8 cellular contexts compared by ENCODE assay signal in the genomic region with DNA sequence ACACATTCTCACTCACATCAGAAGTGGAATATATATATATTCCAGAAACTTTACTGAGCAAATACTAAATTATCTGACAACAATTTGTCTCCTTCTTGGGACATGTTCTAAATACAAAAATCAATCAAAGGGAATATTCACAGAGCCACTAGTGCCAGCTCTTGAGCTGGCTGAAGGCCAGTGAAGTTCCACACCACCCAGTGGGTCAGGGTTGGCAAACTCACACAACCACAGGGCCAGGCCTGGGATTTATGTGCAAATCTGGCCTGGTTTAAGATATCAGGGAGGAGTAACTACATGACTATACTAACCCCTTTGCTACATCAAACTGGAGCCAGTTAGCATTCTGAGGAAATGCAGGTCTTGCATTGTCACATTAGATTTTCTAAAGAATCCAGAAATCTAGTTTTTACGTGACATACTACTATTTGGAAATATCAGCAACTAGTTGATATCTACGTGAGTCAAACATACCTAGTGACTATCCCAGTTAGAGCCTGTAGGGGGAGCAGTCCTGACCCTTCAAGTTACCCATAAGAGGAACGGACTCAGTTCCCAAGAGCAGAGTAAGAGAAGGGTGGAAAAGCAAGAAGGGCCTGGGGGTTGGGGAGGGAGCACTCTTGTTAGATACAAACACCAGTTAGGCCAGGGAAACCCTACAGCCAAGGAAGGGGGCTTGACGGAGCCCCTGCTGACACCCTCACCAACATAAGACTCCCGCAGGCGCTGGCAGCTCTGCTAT.
DNase-seq lines count a peak whose midpoint lies in the region; TF ChIP-seq lines count a peak whose summit lies in the region.

No MANE protein-coding gene starts in this region.

- H3K36me3 ChIP-seq in Loucy (ENCODE audit: insufficient read depth, low read length), result no peaks in the 10 kb centered on the region
- H3K36me3 ChIP-seq in brain microvascular endothelial cell (replicated peaks), result no peaks in the 10 kb centered on the region
- H3K36me3 ChIP-seq in osteoblast (ENCODE audit: insufficient read depth, low read length), result peaks cover 3% of the 10 kb centered on the region
- no peaks in the 10 kb centered on the region for H3K36me3 ChIP-seq in effector memory CD4-positive, alpha-beta T cell (ENCODE audit: control insufficient read depth, insufficient read depth, low read length)

- no peaks in the 10 kb centered on the region for H3K9me3 ChIP-seq in Loucy (ENCODE audit: insufficient read depth, low read depth, low read length)
- H3K9me3 ChIP-seq in osteoblast (ENCODE audit: low read depth, low read length), result no peaks in the 10 kb centered on the region
- no peaks in the 10 kb centered on the region for H3K9me3 ChIP-seq in effector memory CD4-positive, alpha-beta T cell (ENCODE audit: control insufficient read depth, low read length)

- in situ Hi-C loops in brain microvascular endothelial cell (cut with HindIII; ENCODE audit: low pct_ligation_motif_present, low sequenced_read_pairs), result no loop called here

- H2AFZ ChIP-seq in Loucy (ENCODE audit: low read length) (peak overlapping the region; percentile 54), osteoblast (ENCODE audit: low read length) (no peak overlapping the region)

- H3K79me2 ChIP-seq in Loucy (ENCODE audit: insufficient read depth, low read length), result no peaks in the 10 kb centered on the region
- no peaks in the 10 kb centered on the region for H3K79me2 ChIP-seq in osteoblast (ENCODE audit: insufficient read depth, low read length)

- H3K27me3 ChIP-seq in Loucy (ENCODE audit: insufficient read depth, low read length, poor library complexity, severe bottlenecking) (no peaks in the 10 kb centered on the region), brain microvascular endothelial cell (replicated peaks) (no peaks in the 10 kb centered on the region), osteoblast (ENCODE audit: insufficient read depth, low read length) (no peaks in the 10 kb centered on the region)
- no peaks in the 10 kb centered on the region for H3K27me3 ChIP-seq in effector memory CD4-positive, alpha-beta T cell (replicated peaks; ENCODE audit: control insufficient read depth, insufficient read depth, low read length, poor library complexity, severe bottlenecking)

- H3K4me2 ChIP-seq in Loucy (ENCODE audit: low read depth, low read length, poor library complexity, severe bottlenecking) (no peak overlapping the region), osteoblast (ENCODE audit: insufficient read depth, low read length) (no peak overlapping the region)

- H3K27ac ChIP-seq in brain microvascular endothelial cell (no peak overlapping the region), osteoblast (ENCODE audit: low read depth, low read length) (no peak overlapping the region)
- H3K27ac ChIP-seq in effector memory CD4-positive, alpha-beta T cell (ENCODE audit: insufficient read depth, low read length, poor library complexity, severe bottlenecking), result no peak overlapping the region

- peaks cover 67% of the 10 kb centered on the region for H3K4me1 ChIP-seq in Loucy (ENCODE audit: insufficient read depth, low read length, poor library complexity, severe bottlenecking)
- H3K4me1 ChIP-seq in osteoblast (ENCODE audit: insufficient read depth, low read length), result no peaks in the 10 kb centered on the region
- no peaks in the 10 kb centered on the region for H3K4me1 ChIP-seq in effector memory CD4-positive, alpha-beta T cell (ENCODE audit: control insufficient read depth, insufficient read depth, low read length, poor library complexity, severe bottlenecking)

- H3K4me3 ChIP-seq in Loucy (ENCODE audit: low read length, poor library complexity, severe bottlenecking) (no peak overlapping the region), brain microvascular endothelial cell (ENCODE audit: low read depth, low read length) (no peak overlapping the region), osteoblast (ENCODE audit: insufficient read depth, low read length) (no peak overlapping the region)
- no peak overlapping the region for H3K4me3 ChIP-seq in effector memory CD4-positive, alpha-beta T cell (ENCODE audit: insufficient read depth, low read depth, low read length, poor library complexity, severe bottlenecking)

- H3K9ac ChIP-seq in Loucy (ENCODE audit: low read depth, low read length, poor library complexity, severe bottlenecking), result peak overlapping the region; percentile 37

- H4K20me1 ChIP-seq in Loucy (ENCODE audit: insufficient read depth, low read length, poor library complexity, severe bottlenecking) (no peaks in the 10 kb centered on the region), osteoblast (ENCODE audit: insufficient read depth, low read length) (no peaks in the 10 kb centered on the region)

- H3F3A ChIP-seq in Loucy (ENCODE audit: low read depth), result peaks cover 4% of the 10 kb centered on the region; the same call in 1 of the 2 replicates

- H3K9me2 ChIP-seq in Loucy (replicated peaks; ENCODE audit: low read depth, low read length), result no peaks in the 10 kb centered on the region

- peak; percentile 39 for DNase-seq in NCI-H1092 treated with DMSO at 0.1 percent for 48 hours (lab: John Stamatoyannopoulos, UW)
- no peak for DNase-seq in NCI-H1092 (lab: John Stamatoyannopoulos, UW)
- DNase-seq in brain microvascular endothelial cell, result no peak
- peak; percentile 26 for DNase-seq in osteoblast (ENCODE audit: insufficient read length, low spot score, missing footprints)
- no peak for DNase-seq in effector memory CD4-positive, alpha-beta T cell
- DNase-seq in GDM1 (lab: John Stamatoyannopoulos, UW), result no peak
- no peak for DNase-seq in OCI-M2 (lab: John Stamatoyannopoulos, UW; ENCODE audit: unreplicated experiment)

- peak; percentile 92 for TF ChIP-seq CTCF in Loucy (conservative IDR thresholded peaks at IDR 0.05; ENCODE audit: low read length)
- TF ChIP-seq CTCF in brain microvascular endothelial cell (IDR thresholded peaks at IDR 0.05; ENCODE audit: low read depth, low read length, missing control alignments), result peak; percentile 80
- TF ChIP-seq CTCF in osteoblast (IDR thresholded peaks at IDR 0.05; ENCODE audit: extremely low read depth, low read depth, low read length), result peak; percentile 55

Comparison
In these comparisons a context has a peak if more than half of its experiments do, and no peak if none do; other contexts are left out.
1. DNase-seq: peak in NCI-H1092 treated with DMSO at 0.1 percent for 48 hours (single experiment) and osteoblast (single experiment); none in NCI-H1092 (single experiment), brain microvascular endothelial cell (single experiment), effector memory CD4-positive, alpha-beta T cell (0 of 3), GDM1 (single experiment) and OCI-M2 (single experiment).
2. Peak in every context shown above with its lines, with median percentiles within 50 percentile points of each other: CTCF ChIP-seq.